Comparison of ENCODE assay signal across 1 cellular context in genomic region chr20:36620917-36621316, GRCh38.
TF ChIP-seq lines count a peak whose summit lies in the region.

No MANE protein-coding gene starts in this region.

TF ChIP-seq in K562, 482 proteins besides CTCF, POLR2A, EP300 and RAD21:
- TF ChIP-seq TAF9B (IDR thresholded peaks at IDR 0.05; ENCODE audit: partially characterized antibody): no peak
- TF ChIP-seq PHF21A (IDR thresholded peaks at IDR 0.05; ENCODE audit: borderline replicate concordance, low read depth): no peak
- peak; percentile 79 for TF ChIP-seq ZNF134 (CRISPR knock-in tag; conservative IDR thresholded peaks at IDR 0.05)
